Comparison of ENCODE assay signal across 24 cellular contexts in the genomic region with DNA sequence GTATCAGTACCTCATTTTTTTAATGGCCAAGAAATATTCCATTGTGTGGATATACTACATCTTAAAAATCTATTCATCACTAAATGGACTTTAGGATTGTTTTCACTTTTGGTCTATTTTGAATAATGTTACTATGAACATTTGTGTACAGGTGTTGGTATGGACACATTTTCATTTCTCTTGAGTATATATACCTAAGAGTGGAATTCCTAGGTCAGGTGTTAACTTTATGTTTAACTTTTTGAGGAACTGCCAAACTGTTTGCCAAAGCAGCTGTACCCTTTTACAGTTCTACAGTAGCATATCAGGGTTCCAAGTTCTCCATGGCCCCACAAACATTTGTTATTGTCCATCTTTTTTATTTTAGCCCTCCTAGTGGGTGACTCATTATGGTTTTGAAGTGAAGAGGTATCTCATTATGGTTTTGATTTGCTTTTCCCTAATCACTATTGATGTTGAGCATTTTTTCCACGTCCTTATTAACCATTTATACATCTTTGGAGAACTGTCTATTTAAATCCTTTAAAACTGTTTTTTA.
"Had no signal": no experiment of that assay in that cellular context is flagged by ENCODE, and none has a peak within 500 bp of the region (broad histone marks: within the 10 kb centered on the region; RNA-seq: fewer than 3 reads in every experiment).

No MANE protein-coding gene starts in this region.

- DNase-seq: activated CD4-positive, alpha-beta T cell treated with anti-CD3 and anti-CD28 coated beads for 4 hours; activated CD4-positive, alpha-beta T cell treated with anti-CD3 and anti-CD28 coated beads, Interleukin-2, amount 50 U/mL, for 48 hours; activated gamma-delta T cell treated with Interleukin-2 at 50 U/mL for 16 hours; activated naive CD4-positive, alpha-beta T cell treated with anti-CD3 and anti-CD28 coated beads, Interleukin-2, amount 50 U/mL, for 16 hours; activated T-cell treated with anti-CD3 and anti-CD28 coated beads, Interleukin-2, amount 50 U/mL, for 4 hours; amygdala; central memory CD4-positive, alpha-beta T cell; effector CD8-positive, alpha-beta T cell; left ventricle myocardium superior; naive B cell; nephron progenitor cell; stimulated activated CD4-positive, alpha-beta T cell treated with anti-CD3 and anti-CD28 coated beads, Interleukin-2, amount 100 ng/mL, for 48 hours; stimulated activated naive CD4-positive, alpha-beta T cell treated with Interleukin-2 at 50 U/mL for 16 hours; SW 1271; T-helper 9 cell; transverse colon; uterus had no signal

- H3K27ac Mint-ChIP-seq: activated T-helper 17 cell treated with anti-CD3 and anti-CD28 coated beads, Interleukin-2, amount 50 U/mL, for 72 hours; nephron progenitor cell; T-helper 1 cell treated with Interleukin-12 subunit alpha and Interleukin-12 subunit beta and Interleukin-4 antibody, amounts not matched to agents 30 μg/mL and 1 μg/mL, for 36 hours had no signal

- H3K27me3 ChIP-seq: breast epithelium, neutrophil, right atrium auricular region, transverse colon, uterus had no signal

- H3K27me3 Mint-ChIP-seq: activated T-helper 17 cell treated with anti-CD3 and anti-CD28 coated beads, Interleukin-2, amount 50 U/mL, for 72 hours; naive B cell had no signal

- ATAC-seq: activated T-cell treated with anti-CD3 and anti-CD28 coated beads, Interleukin-2, amount 50 U/mL, for 4 hours; activated T-helper 17 cell treated with anti-CD3 and anti-CD28 coated beads, Interleukin-2, amount 50 U/mL, for 72 hours; left ventricle myocardium superior had no signal

- H3K4me3 ChIP-seq: breast epithelium, right atrium auricular region, transverse colon, uterus had no signal

- H3K9me3 Mint-ChIP-seq: activated T-cell treated with anti-CD3 and anti-CD28 coated beads, Interleukin-2, amount 50 U/mL, for 4 hours; activated T-helper 17 cell treated with anti-CD3 and anti-CD28 coated beads, Interleukin-2, amount 50 U/mL, for 72 hours; naive B cell; T-helper 1 cell treated with Interleukin-12 subunit alpha and Interleukin-12 subunit beta and Interleukin-4 antibody, amounts not matched to agents 30 μg/mL and 1 μg/mL, for 36 hours had no signal

- H3K4me3 Mint-ChIP-seq: activated T-cell treated with anti-CD3 and anti-CD28 coated beads, Interleukin-2, amount 50 U/mL, for 4 hours; activated T-helper 17 cell treated with anti-CD3 and anti-CD28 coated beads, Interleukin-2, amount 50 U/mL, for 72 hours; naive B cell; nephron progenitor cell; T-helper 1 cell treated with Interleukin-12 subunit alpha and Interleukin-12 subunit beta and Interleukin-4 antibody, amounts not matched to agents 30 μg/mL and 1 μg/mL, for 36 hours had no signal

- H3K9me3 ChIP-seq: breast epithelium, neutrophil, right atrium auricular region, transverse colon, uterus had no signal

- H3K36me3 ChIP-seq: breast epithelium, uterus had no signal

- H3K27ac ChIP-seq: breast epithelium, epithelial cell of prostate, neutrophil, right atrium auricular region, uterus, VCaP had no signal
